Comparison of ENCODE assay signal across 20 cellular contexts in genomic region chr16:89376812-89377445, GRCh38.
A peak's percentile ranks its signal among the peaks of the same experiment; 100 is the strongest.
DNase-seq lines count a peak whose midpoint lies in the region; ATAC-seq and TF ChIP-seq lines count a peak whose summit lies in the region.
"Had no signal": no experiment of that assay in that cellular context is flagged by ENCODE, and none has a peak within 500 bp of the region (broad histone marks: within the 10 kb centered on the region; RNA-seq: fewer than 3 reads in every experiment).

No MANE protein-coding gene starts in this region.

- WGBS in trophoblast cell (ENCODE audit: extremely low coverage, insufficient coverage, insufficient read length), result no CpG with 5 or more reads among the region's 8 CpGs

- H2BK120ac ChIP-seq in trophoblast cell (ENCODE audit: insufficient read depth, low read length, poor library complexity), result no peak overlapping the region

- no peaks in the 10 kb centered on the region for H3K27me3 ChIP-seq in trophoblast cell (ENCODE audit: insufficient read depth, low read length)
- H3K27me3 ChIP-seq in WERI-Rb-1 (ENCODE audit: insufficient read depth, low read depth, severe bottlenecking), result no peaks in the 10 kb centered on the region
- H3K27me3 ChIP-seq: BLaER1, colonic mucosa had no signal

- no peak overlapping the region for H3K9ac ChIP-seq in trophoblast cell (ENCODE audit: low read length)
- H3K9ac ChIP-seq: BLaER1 had no signal

- H2AK5ac ChIP-seq in trophoblast cell (ENCODE audit: low read length), result no peak overlapping the region

- CTCF ChIA-PET in activated CD4-positive, alpha-beta memory T cell treated with anti-CD3 and anti-CD28 coated beads for 36 hours (lab: Charles Lee), result no interaction called here
- CTCF ChIA-PET in activated CD4-positive, alpha-beta memory T cell treated with anti-CD3 and anti-CD28 coated beads, Interleukin-2, amount 10 ng/mL, durations not matched to agents 7 days and 5 days (lab: Charles Lee), result no interaction called here
- CTCF ChIA-PET in activated CD8-positive, alpha-beta T cell treated with anti-CD3 and anti-CD28 coated beads for 36 hours (lab: Charles Lee), result no interaction called here

- no peak overlapping the region for H2AFZ ChIP-seq in trophoblast cell (ENCODE audit: insufficient read depth, low read length, poor library complexity)

- peaks cover 75% of the 10 kb centered on the region for H3K4me1 Mint-ChIP-seq in activated CD4-positive, alpha-beta memory T cell treated with anti-CD3 and anti-CD28 coated beads for 36 hours (ENCODE audit: low read depth)
- H3K4me1 Mint-ChIP-seq in activated CD4-positive, alpha-beta memory T cell treated with anti-CD3 and anti-CD28 coated beads, Interleukin-2, amount 10 ng/mL, durations not matched to agents 7 days and 5 days, result peaks cover 49% of the 10 kb centered on the region
- H3K4me1 Mint-ChIP-seq in activated CD8-positive, alpha-beta T cell treated with anti-CD3 and anti-CD28 coated beads for 36 hours (ENCODE audit: low read depth), result peaks cover 79% of the 10 kb centered on the region
- peaks cover 62% of the 10 kb centered on the region for H3K4me1 Mint-ChIP-seq in endothelial cell (ENCODE audit: unreplicated experiment)

- no peak overlapping the region for H3K18ac ChIP-seq in trophoblast cell (ENCODE audit: low read length)

- H3K14ac ChIP-seq in trophoblast cell (ENCODE audit: low read length), result no peak overlapping the region

- H3K27ac Mint-ChIP-seq in activated CD4-positive, alpha-beta memory T cell treated with anti-CD3 and anti-CD28 coated beads for 36 hours, result peak overlapping the region; percentile 40
- H3K27ac Mint-ChIP-seq in activated CD4-positive, alpha-beta memory T cell treated with anti-CD3 and anti-CD28 coated beads, Interleukin-2, amount 10 ng/mL, durations not matched to agents 7 days and 5 days, result no peak overlapping the region
- peak overlapping the region; percentile 23 for H3K27ac Mint-ChIP-seq in activated CD8-positive, alpha-beta T cell treated with anti-CD3 and anti-CD28 coated beads for 36 hours
- peak overlapping the region; percentile 75 for H3K27ac Mint-ChIP-seq in endothelial cell (ENCODE audit: unreplicated experiment)

- H4K91ac ChIP-seq in trophoblast cell (ENCODE audit: low read depth, low read length), result no peak overlapping the region

- DNase-seq in activated CD4-positive, alpha-beta memory T cell treated with anti-CD3 and anti-CD28 coated beads for 36 hours, result no peak
- no peak for DNase-seq in activated CD4-positive, alpha-beta memory T cell treated with anti-CD3 and anti-CD28 coated beads, Interleukin-2, amount 10 ng/mL, durations not matched to agents 7 days and 5 days
- DNase-seq in activated CD8-positive, alpha-beta T cell treated with anti-CD3 and anti-CD28 coated beads for 36 hours, result no peak
- no peak for DNase-seq in endothelial cell (ENCODE audit: low spot score)
- DNase-seq in trophoblast cell, result no peak
- no peak for DNase-seq in A172 (ENCODE audit: low spot score)
- DNase-seq in stimulated activated CD4-positive, alpha-beta T cell treated with anti-CD3 and anti-CD28 coated beads, Interleukin-2, amount 100 ng/mL, for 24 hours, result no peak
- DNase-seq in WERI-Rb-1, result no peak
- DNase-seq: activated effector memory CD4-positive, alpha-beta T cell treated with Interleukin-2 at 50 U/mL for 16 hours; colonic mucosa; DMS 273 treated with DMSO at 0.1 percent for 48 hours; Kasumi-1; lower lobe of right lung; NCI-H1105; NCI-H524; posterior cingulate gyrus; stimulated activated CD4-positive, alpha-beta T cell treated with anti-CD3 and anti-CD28 coated beads, Interleukin-1b, Interleukin-23, amount 100 ng/mL, for 48 hours; SW 1271 had no signal

- H3K79me1 ChIP-seq in trophoblast cell (ENCODE audit: low read length), result no peaks in the 10 kb centered on the region

- intact Hi-C loops in activated CD4-positive, alpha-beta memory T cell treated with anti-CD3 and anti-CD28 coated beads for 36 hours (cut with micrococcal nuclease), result no loop called here
- intact Hi-C loops in activated CD8-positive, alpha-beta T cell treated with anti-CD3 and anti-CD28 coated beads for 36 hours (cut with micrococcal nuclease), result no loop called here

- peaks cover 16% of the 10 kb centered on the region for H3K36me3 Mint-ChIP-seq in activated CD4-positive, alpha-beta memory T cell treated with anti-CD3 and anti-CD28 coated beads for 36 hours
- peaks cover 30% of the 10 kb centered on the region for H3K36me3 Mint-ChIP-seq in activated CD4-positive, alpha-beta memory T cell treated with anti-CD3 and anti-CD28 coated beads, Interleukin-2, amount 10 ng/mL, durations not matched to agents 7 days and 5 days (ENCODE audit: low read depth)
- H3K36me3 Mint-ChIP-seq in activated CD8-positive, alpha-beta T cell treated with anti-CD3 and anti-CD28 coated beads for 36 hours (ENCODE audit: low read depth), result peaks cover 23% of the 10 kb centered on the region
- peaks cover 7% of the 10 kb centered on the region for H3K36me3 Mint-ChIP-seq in endothelial cell (ENCODE audit: low read depth, unreplicated experiment)

- no peak overlapping the region for H4K12ac ChIP-seq in trophoblast cell (ENCODE audit: low read depth, low read length)

- H3K9me3 ChIP-seq in trophoblast cell (ENCODE audit: insufficient read depth, low read depth, low read length), result no peaks in the 10 kb centered on the region
- H3K9me3 ChIP-seq in WERI-Rb-1 (ENCODE audit: severe bottlenecking), result no peaks in the 10 kb centered on the region
- H3K9me3 ChIP-seq: colonic mucosa, lower lobe of right lung had no signal

- no peak overlapping the region for H2BK12ac ChIP-seq in trophoblast cell (ENCODE audit: low read length)

- H3K23ac ChIP-seq in trophoblast cell (ENCODE audit: low read length), result no peak overlapping the region

- H3K36me3 ChIP-seq in trophoblast cell (ENCODE audit: control insufficient read depth in 1 of 2, insufficient read depth in 2 of 2, low read length in 2 of 2) (peaks cover 3 to 4% of the 10 kb centered on the region in 2 experiments), WERI-Rb-1 (no peaks in the 10 kb centered on the region)
- H3K36me3 ChIP-seq: colonic mucosa had no signal

- peaks cover 0 to 3% of the 10 kb centered on the region in 2 experiments for H3K4me1 ChIP-seq in trophoblast cell (ENCODE audit: control insufficient read depth in 1 of 2, insufficient read depth in 2 of 2, low read length in 2 of 2)
- H3K4me1 ChIP-seq: colonic mucosa had no signal

- peak overlapping the region; percentile 29 for H3K4ac ChIP-seq in trophoblast cell (ENCODE audit: low read depth, low read length)

- no peak overlapping the region for H3K4me3 Mint-ChIP-seq in activated CD4-positive, alpha-beta memory T cell treated with anti-CD3 and anti-CD28 coated beads for 36 hours
- no peak overlapping the region for H3K4me3 Mint-ChIP-seq in activated CD4-positive, alpha-beta memory T cell treated with anti-CD3 and anti-CD28 coated beads, Interleukin-2, amount 10 ng/mL, durations not matched to agents 7 days and 5 days
- no peak overlapping the region for H3K4me3 Mint-ChIP-seq in activated CD8-positive, alpha-beta T cell treated with anti-CD3 and anti-CD28 coated beads for 36 hours
- peak overlapping the region; percentile 54 for H3K4me3 Mint-ChIP-seq in endothelial cell (ENCODE audit: unreplicated experiment)

- ATAC-seq in activated CD8-positive, alpha-beta T cell treated with anti-CD3 and anti-CD28 coated beads for 36 hours, result peak; percentile 15
- ATAC-seq: A549, lower lobe of right lung had no signal

- no peak overlapping the region for H4K8ac ChIP-seq in trophoblast cell (ENCODE audit: low read depth, low read length)

- POLR2A ChIA-PET in activated CD4-positive, alpha-beta memory T cell treated with anti-CD3 and anti-CD28 coated beads for 36 hours (lab: Charles Lee), result no interaction called here
- POLR2A ChIA-PET in activated CD4-positive, alpha-beta memory T cell treated with anti-CD3 and anti-CD28 coated beads, Interleukin-2, amount 10 ng/mL, durations not matched to agents 7 days and 5 days (lab: Charles Lee), result no interaction called here
- POLR2A ChIA-PET in activated CD8-positive, alpha-beta T cell treated with anti-CD3 and anti-CD28 coated beads for 36 hours (lab: Charles Lee), result no interaction called here

- peaks cover 3% of the 10 kb centered on the region for H3K9me3 Mint-ChIP-seq in activated CD4-positive, alpha-beta memory T cell treated with anti-CD3 and anti-CD28 coated beads for 36 hours
- peaks cover 2% of the 10 kb centered on the region for H3K9me3 Mint-ChIP-seq in activated CD4-positive, alpha-beta memory T cell treated with anti-CD3 and anti-CD28 coated beads, Interleukin-2, amount 10 ng/mL, durations not matched to agents 7 days and 5 days
- H3K9me3 Mint-ChIP-seq in activated CD8-positive, alpha-beta T cell treated with anti-CD3 and anti-CD28 coated beads for 36 hours, result no peaks in the 10 kb centered on the region
- no peaks in the 10 kb centered on the region for H3K9me3 Mint-ChIP-seq in endothelial cell (ENCODE audit: unreplicated experiment)

- H2BK5ac ChIP-seq in trophoblast cell (ENCODE audit: low read depth, low read length, poor library complexity), result no peak overlapping the region

- no peak overlapping the region for H3K4me2 ChIP-seq in trophoblast cell (ENCODE audit: low read length)
- H3K4me2 ChIP-seq: A549 had no signal

- H3K27ac ChIP-seq in trophoblast cell (ENCODE audit: low read depth, low read length), result no peak overlapping the region
- H3K27ac ChIP-seq in WERI-Rb-1, result no peak overlapping the region
- H3K27ac ChIP-seq: A549, BLaER1, colonic mucosa, lower lobe of right lung had no signal

- TF ChIP-seq CTCF in activated CD8-positive, alpha-beta T cell treated with anti-CD3 and anti-CD28 coated beads for 36 hours (IDR thresholded peaks at IDR 0.05), result no peak
- TF ChIP-seq CTCF in endothelial cell (IDR thresholded peaks at IDR 0.05; ENCODE audit: unreplicated experiment) (no peak), WERI-Rb-1 (IDR thresholded peaks at IDR 0.05; ENCODE audit: low read depth, low read length) (no peak)

- peaks cover 33% of the 10 kb centered on the region for H3K79me2 ChIP-seq in trophoblast cell (ENCODE audit: control insufficient read depth, insufficient read depth, low read length, poor library complexity)

- no peaks in the 10 kb centered on the region for H3K27me3 Mint-ChIP-seq in activated CD4-positive, alpha-beta memory T cell treated with anti-CD3 and anti-CD28 coated beads for 36 hours
- no peaks in the 10 kb centered on the region for H3K27me3 Mint-ChIP-seq in activated CD4-positive, alpha-beta memory T cell treated with anti-CD3 and anti-CD28 coated beads, Interleukin-2, amount 10 ng/mL, durations not matched to agents 7 days and 5 days
- no peaks in the 10 kb centered on the region for H3K27me3 Mint-ChIP-seq in activated CD8-positive, alpha-beta T cell treated with anti-CD3 and anti-CD28 coated beads for 36 hours
- no peaks in the 10 kb centered on the region for H3K27me3 Mint-ChIP-seq in endothelial cell (ENCODE audit: unreplicated experiment)

- H3K4me3 ChIP-seq in trophoblast cell (ENCODE audit: low read depth, low read length), result no peak overlapping the region
- no peak overlapping the region for H3K4me3 ChIP-seq in WERI-Rb-1 (ENCODE audit: low read depth, low read length)
- H3K4me3 ChIP-seq: A549, BLaER1, colonic mucosa, lower lobe of right lung had no signal
